7 cellular contexts compared by ENCODE assay signal in the genomic region with DNA sequence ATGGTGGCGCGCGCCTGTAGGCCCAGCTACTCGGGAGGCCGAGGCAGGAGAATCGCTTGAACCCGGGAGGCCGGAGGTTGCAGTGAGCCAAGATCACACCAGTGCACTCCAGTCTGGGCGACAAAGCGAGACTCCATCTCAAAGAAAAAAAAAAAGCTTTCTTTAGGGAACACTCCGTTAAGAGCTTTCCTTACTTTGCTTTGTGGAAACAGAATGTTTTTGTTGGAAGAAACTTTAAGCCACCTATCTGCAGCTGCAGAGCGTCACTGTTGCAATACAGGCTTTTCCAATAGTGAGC. TPM values are rescaled to one million over a fixed set of nuclear protein-coding genes. Genes with fewer than 3 reads are reported as not detected.
DNase-seq lines count a peak whose midpoint lies in the region; ATAC-seq lines count a peak whose summit lies in the region.

No MANE protein-coding gene starts in this region.

- POLR2A ChIA-PET in activated CD8-positive, alpha-beta T cell treated with anti-CD3 and anti-CD28 coated beads, Interleukin-2, amount 10 ng/mL, durations not matched to agents 7 days and 5 days (lab: Charles Lee), result interaction anchor here (0.6 to 4.6 kb wide), 7 partner anchors 9 to 1548 kb away, joined by 3 to 138 read pairs (median 4); no protein-coding TSS in a partner anchor

- H3K4me3 Mint-ChIP-seq in activated CD8-positive, alpha-beta T cell treated with anti-CD3 and anti-CD28 coated beads, Interleukin-2, amount 10 ng/mL, durations not matched to agents 7 days and 5 days, result peak overlapping the region; percentile 94
- peak overlapping the region; percentile 91 for H3K4me3 Mint-ChIP-seq in stimulated activated memory B cell treated with anti-CD40 and anti-IgM and Interleukin-4, amounts not matched to agents 10 μg/mL and 1 μg/mL and 100 μg/mL, for 72 hours

- H3K27ac Mint-ChIP-seq in activated CD8-positive, alpha-beta T cell treated with anti-CD3 and anti-CD28 coated beads, Interleukin-2, amount 10 ng/mL, durations not matched to agents 7 days and 5 days, result peak overlapping the region; percentile 94
- H3K27ac Mint-ChIP-seq in stimulated activated memory B cell treated with anti-CD40 and anti-IgM and Interleukin-4, amounts not matched to agents 10 μg/mL and 1 μg/mL and 100 μg/mL, for 72 hours, result peak overlapping the region; percentile 94

- peaks cover 16% of the 10 kb centered on the region for H3K9me3 Mint-ChIP-seq in activated CD8-positive, alpha-beta T cell treated with anti-CD3 and anti-CD28 coated beads, Interleukin-2, amount 10 ng/mL, durations not matched to agents 7 days and 5 days (ENCODE audit: insufficient read depth)
- peaks cover 4% of the 10 kb centered on the region for H3K9me3 Mint-ChIP-seq in stimulated activated memory B cell treated with anti-CD40 and anti-IgM and Interleukin-4, amounts not matched to agents 10 μg/mL and 1 μg/mL and 100 μg/mL, for 72 hours

- no peak for DNase-seq in activated CD8-positive, alpha-beta T cell treated with anti-CD3 and anti-CD28 coated beads, Interleukin-2, amount 10 ng/mL, durations not matched to agents 7 days and 5 days
- no peak for DNase-seq in NCI-H1092 treated with DMSO at 0.1 percent for 48 hours (lab: John Stamatoyannopoulos, UW)
- no peak for DNase-seq in activated effector memory CD4-positive, alpha-beta T cell treated with Interleukin-2 at 50 U/mL for 16 hours

- no peaks in the 10 kb centered on the region for H3K27me3 ChIP-seq in HUES6 (ENCODE audit: control insufficient read depth, insufficient read depth, low read length)
- H3K27me3 ChIP-seq in iPS-18a (ENCODE audit: control insufficient read depth, insufficient read depth, low read length), result peaks cover 12% of the 10 kb centered on the region

- H3K4me1 Mint-ChIP-seq in activated CD8-positive, alpha-beta T cell treated with anti-CD3 and anti-CD28 coated beads, Interleukin-2, amount 10 ng/mL, durations not matched to agents 7 days and 5 days (ENCODE audit: low read depth), result peaks cover 35% of the 10 kb centered on the region
- H3K4me1 Mint-ChIP-seq in stimulated activated memory B cell treated with anti-CD40 and anti-IgM and Interleukin-4, amounts not matched to agents 10 μg/mL and 1 μg/mL and 100 μg/mL, for 72 hours, result peaks cover 21% of the 10 kb centered on the region

- peaks cover 22% of the 10 kb centered on the region for H3K36me3 Mint-ChIP-seq in activated CD8-positive, alpha-beta T cell treated with anti-CD3 and anti-CD28 coated beads, Interleukin-2, amount 10 ng/mL, durations not matched to agents 7 days and 5 days (ENCODE audit: low read depth)
- H3K36me3 Mint-ChIP-seq in stimulated activated memory B cell treated with anti-CD40 and anti-IgM and Interleukin-4, amounts not matched to agents 10 μg/mL and 1 μg/mL and 100 μg/mL, for 72 hours, result no peaks in the 10 kb centered on the region

- H3K4me3 ChIP-seq in HUES6 (ENCODE audit: low read depth, low read length) (peak overlapping the region; percentile 75), iPS-18a (ENCODE audit: low read length) (peak overlapping the region; percentile 97)

- H3K9ac ChIP-seq in HUES6 (ENCODE audit: low read length) (peak overlapping the region; percentile 61), iPS-18a (ENCODE audit: low read length) (peak overlapping the region; percentile 72)

- H3K36me3 ChIP-seq in HUES6 (ENCODE audit: control insufficient read depth, insufficient read depth, low read length) (no peaks in the 10 kb centered on the region), iPS-18a (ENCODE audit: control insufficient read depth, low read depth, low read length) (no peaks in the 10 kb centered on the region)

- no peak overlapping the region for H3K27ac ChIP-seq in HUES6 (ENCODE audit: low read depth, low read length)
- H3K27ac ChIP-seq in iPS-18a (ENCODE audit: low read length), result no peak overlapping the region

- ATAC-seq in activated CD8-positive, alpha-beta T cell treated with anti-CD3 and anti-CD28 coated beads, Interleukin-2, amount 10 ng/mL, durations not matched to agents 7 days and 5 days, result no peak
- no peak for ATAC-seq in stimulated activated memory B cell treated with anti-CD40 and anti-IgM and Interleukin-4, amounts not matched to agents 10 μg/mL and 1 μg/mL and 100 μg/mL, for 72 hours
- no peak for ATAC-seq in HG03196 (IDR thresholded peaks at IDR 0.05; ENCODE audit: unreplicated experiment)

- no peaks in the 10 kb centered on the region for H3K27me3 Mint-ChIP-seq in activated CD8-positive, alpha-beta T cell treated with anti-CD3 and anti-CD28 coated beads, Interleukin-2, amount 10 ng/mL, durations not matched to agents 7 days and 5 days (ENCODE audit: low read depth)
- H3K27me3 Mint-ChIP-seq in stimulated activated memory B cell treated with anti-CD40 and anti-IgM and Interleukin-4, amounts not matched to agents 10 μg/mL and 1 μg/mL and 100 μg/mL, for 72 hours, result no peaks in the 10 kb centered on the region

- H3K9me3 ChIP-seq in HUES6 (ENCODE audit: control insufficient read depth, insufficient read depth, low read depth, low read length) (no peaks in the 10 kb centered on the region), iPS-18a (ENCODE audit: control insufficient read depth, low read depth, low read length) (no peaks in the 10 kb centered on the region)

- H3K4me1 ChIP-seq in HUES6 (ENCODE audit: control insufficient read depth, insufficient read depth, low read length) (no peaks in the 10 kb centered on the region), iPS-18a (ENCODE audit: control insufficient read depth, low read depth, low read length) (no peaks in the 10 kb centered on the region)

- CTCF ChIA-PET in activated CD8-positive, alpha-beta T cell treated with anti-CD3 and anti-CD28 coated beads, Interleukin-2, amount 10 ng/mL, durations not matched to agents 7 days and 5 days (lab: Charles Lee), result interaction anchor here (1.2 to 3.5 kb wide), 6 partner anchors 10 to 100 kb away, joined by 3 to 30 read pairs (median 17); no protein-coding TSS in a partner anchor

RNA-seq across cellular contexts. Expression of a gene that starts 0.6 kb away (rescaled TPM):
- 10 to 100 TPM; 10.2 to 10.7 TPM for total RNA-seq in activated CD8-positive, alpha-beta T cell treated with anti-CD3 and anti-CD28 coated beads, Interleukin-2, amount 10 ng/mL, durations not matched to agents 7 days and 5 days
